In the genomic region with DNA sequence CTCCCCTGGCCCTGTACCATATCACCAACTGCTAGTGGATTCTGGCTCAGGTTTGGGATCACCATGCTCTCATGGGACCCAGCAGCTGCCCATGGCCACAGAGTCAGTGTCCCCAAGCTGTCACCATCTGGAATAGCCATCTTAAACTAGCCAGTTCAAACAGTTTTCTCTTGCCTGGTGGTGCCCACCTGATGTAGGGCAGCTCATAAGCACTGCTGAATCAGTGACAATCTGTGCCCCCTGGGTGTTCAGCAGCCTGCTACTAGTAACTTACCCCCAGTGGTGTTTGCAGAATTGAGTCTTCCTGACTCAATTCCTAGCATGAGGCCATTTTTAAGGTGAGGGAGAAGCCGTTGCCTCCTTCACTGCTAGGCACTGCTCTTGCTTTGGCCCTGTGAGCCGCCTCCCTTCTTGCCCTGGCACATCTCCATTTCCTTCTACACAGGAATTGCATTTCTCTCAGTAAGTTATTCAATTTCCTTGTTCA, we compare ENCODE assay signal across 8 cellular contexts. TPM values are rescaled to one million over a fixed set of nuclear protein-coding genes. Genes with fewer than 3 reads are reported as not detected.
DNase-seq lines count a peak whose midpoint lies in the region; TF ChIP-seq lines count a peak whose summit lies in the region.

No MANE protein-coding gene starts in this region.

- H3K4me3 ChIP-seq in HEK293 (ENCODE audit: low read depth, low read length) (no peak overlapping the region), mesodermal cell (ENCODE audit: extremely low read depth, insufficient read depth, low read length, poor library complexity, severe bottlenecking) (no peak overlapping the region)

- peaks cover 8% of the 10 kb centered on the region for H3K4me1 Mint-ChIP-seq in Calu3 (ENCODE audit: low read depth, unreplicated experiment)

- H3K4me1 ChIP-seq in HEK293 (ENCODE audit: control insufficient read depth, insufficient read depth, low read length) (no peaks in the 10 kb centered on the region), mesodermal cell (ENCODE audit: control insufficient read depth, insufficient read depth, low read length, poor library complexity, severe bottlenecking) (peaks cover 5% of the 10 kb centered on the region)

- no peak overlapping the region for H3K4me3 Mint-ChIP-seq in Calu3 (ENCODE audit: low read depth, unreplicated experiment)

- DNase-seq in Calu3 (peak; percentile 18), SHP77 (lab: John Stamatoyannopoulos, UW) (no peak), pons (ENCODE audit: low spot score) (no peak), NCI-H128 (lab: John Stamatoyannopoulos, UW; ENCODE audit: unreplicated experiment) (no peak)
- DNase-seq in activated CD8-positive, alpha-beta memory T cell treated with anti-CD3 and anti-CD28 coated beads, Interleukin-2, amount 50 U/mL, for 48 hours, result peak; percentile 77
- DNase-seq in effector CD8-positive, alpha-beta T cell (lab: John Stamatoyannopoulos, UW), result no peak

- no peaks in the 10 kb centered on the region for H3K27me3 Mint-ChIP-seq in Calu3 (ENCODE audit: unreplicated experiment)

- H3K36me3 Mint-ChIP-seq in Calu3 (ENCODE audit: insufficient read depth, unreplicated experiment), result peaks cover 57% of the 10 kb centered on the region

- POLR2A ChIA-PET in HEK293 (lab: Yijun Ruan, JAX), result interaction anchor here (1.9 kb wide), 1 partner anchor 8 kb away, joined by 9 read pairs; a partner anchor contains a TSS

- no peak overlapping the region for H3K27ac ChIP-seq in HEK293 (ENCODE audit: extremely low read depth, low read depth, low read length)
- H3K27ac ChIP-seq in mesodermal cell (ENCODE audit: low read depth, low read length, severe bottlenecking), result peak overlapping the region; percentile 45

- H3K36me3 ChIP-seq in HEK293 (ENCODE audit: control insufficient read depth in 2 of 2, insufficient read depth in 1 of 2, low read length in 2 of 2) (peaks cover 13 to 52% of the 10 kb centered on the region in 2 experiments), mesodermal cell (ENCODE audit: control insufficient read depth, insufficient read depth, low read length) (peaks cover 54% of the 10 kb centered on the region)

- no peaks in the 10 kb centered on the region for H3K9me3 Mint-ChIP-seq in Calu3 (ENCODE audit: low read depth, unreplicated experiment)

- WGBS in mesodermal cell (ENCODE audit: insufficient coverage in 2 of 2), 2 experiments, result 94 to 100% methylated on average over 2 of the region's 2 CpGs

- TF ChIP-seq CTCF in Calu3 (IDR thresholded peaks at IDR 0.05; ENCODE audit: unreplicated experiment), result no peak
- TF ChIP-seq CTCF in HEK293 (tag by site-specific recombination; IDR thresholded peaks at IDR 0.05), result no peak

- CTCF ChIA-PET in Calu3 (lab: Charles Lee), result interaction anchor here (1.1 kb wide), 1 partner anchor 8 kb away, joined by 3 read pairs; a partner anchor contains a TSS
- CTCF ChIA-PET in HEK293 (lab: Yijun Ruan, JAX), result interaction anchor here (0.6 to 4.3 kb wide), 3 partner anchors 8 to 84 kb away, joined by 3 to 21 read pairs (median 5); a partner anchor contains a TSS

- no TSS peak for BruUV-seq in Calu3 (replicated peaks; lab: Mats Ljungman, UMichigan)

- peak overlapping the region; percentile 17 for H3K27ac Mint-ChIP-seq in Calu3 (ENCODE audit: unreplicated experiment)

- H3K9me3 ChIP-seq in HEK293 (ENCODE audit: control insufficient read depth, insufficient read depth, low read depth, low read length), result no peaks in the 10 kb centered on the region
- no peaks in the 10 kb centered on the region for H3K9me3 ChIP-seq in mesodermal cell (ENCODE audit: control insufficient read depth, low read length)

- intact Hi-C loops in Calu3 (cut with micrococcal nuclease; ENCODE audit: unreplicated experiment), result loop anchor here (10.0 kb wide), 1 partner anchor 900 kb away; no protein-coding TSS in a partner anchor

TF ChIP-seq in HEK293, 187 proteins besides CTCF, POLR2A, EP300 and RAD21:
- TF ChIP-seq KLF10 (tag by site-specific recombination; IDR thresholded peaks at IDR 0.05), result no peak
- TF ChIP-seq ZNF514 (tag by site-specific recombination; IDR thresholded peaks at IDR 0.05), result no peak
- no peak for TF ChIP-seq ZNF571 (tag by site-specific recombination; IDR thresholded peaks at IDR 0.05)
- TF ChIP-seq ZNF132 (tag by site-specific recombination; IDR thresholded peaks at IDR 0.05; ENCODE audit: borderline replicate concordance), result no peak
- peak; percentile 81 for TF ChIP-seq GLIS1 (tag by site-specific recombination; IDR thresholded peaks at IDR 0.05)
- no peak for TF ChIP-seq ZNF621 (tag by site-specific recombination; IDR thresholded peaks at IDR 0.05)
- TF ChIP-seq, protein P1, sequence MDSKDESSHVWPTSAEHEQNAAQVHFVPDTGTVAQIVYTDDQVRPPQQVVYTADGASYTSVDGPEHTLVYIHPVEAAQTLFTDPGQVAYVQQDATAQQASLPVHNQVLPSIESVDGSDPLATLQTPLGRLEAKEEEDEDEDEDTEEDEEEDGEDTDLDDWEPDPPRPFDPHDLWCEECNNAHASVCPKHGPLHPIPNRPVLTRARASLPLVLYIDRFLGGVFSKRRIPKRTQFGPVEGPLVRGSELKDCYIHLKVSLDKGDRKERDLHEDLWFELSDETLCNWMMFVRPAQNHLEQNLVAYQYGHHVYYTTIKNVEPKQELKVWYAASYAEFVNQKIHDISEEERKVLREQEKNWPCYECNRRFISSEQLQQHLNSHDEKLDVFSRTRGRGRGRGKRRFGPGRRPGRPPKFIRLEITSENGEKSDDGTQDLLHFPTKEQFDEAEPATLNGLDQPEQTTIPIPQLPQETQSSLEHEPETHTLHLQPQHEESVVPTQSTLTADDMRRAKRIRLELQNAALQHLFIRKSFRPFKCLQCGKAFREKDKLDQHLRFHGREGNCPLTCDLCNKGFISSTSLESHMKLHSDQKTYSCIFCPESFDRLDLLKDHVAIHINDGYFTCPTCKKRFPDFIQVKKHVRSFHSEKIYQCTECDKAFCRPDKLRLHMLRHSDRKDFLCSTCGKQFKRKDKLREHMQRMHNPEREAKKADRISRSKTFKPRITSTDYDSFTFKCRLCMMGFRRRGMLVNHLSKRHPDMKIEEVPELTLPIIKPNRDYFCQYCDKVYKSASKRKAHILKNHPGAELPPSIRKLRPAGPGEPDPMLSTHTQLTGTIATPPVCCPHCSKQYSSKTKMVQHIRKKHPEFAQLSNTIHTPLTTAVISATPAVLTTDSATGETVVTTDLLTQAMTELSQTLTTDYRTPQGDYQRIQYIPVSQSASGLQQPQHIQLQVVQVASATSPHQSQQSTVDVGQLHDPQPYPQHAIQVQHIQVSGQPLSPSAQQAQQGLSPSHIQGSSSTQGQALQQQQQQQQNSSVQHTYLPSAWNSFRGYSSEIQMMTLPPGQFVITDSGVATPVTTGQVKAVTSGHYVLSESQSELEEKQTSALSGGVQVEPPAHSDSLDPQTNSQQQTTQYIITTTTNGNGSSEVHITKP (tag by site-specific recombination; IDR thresholded peaks at IDR 0.05), result 0 out of 2 replicates have a peak, but pooled peaks have one; percentile 12
- TF ChIP-seq OSR2 (tag by site-specific recombination; IDR thresholded peaks at IDR 0.05), result no peak
- no peak for TF ChIP-seq ZNF658 (tag by site-specific recombination; IDR thresholded peaks at IDR 0.05)
TF ChIP-seq in HEK293: peak in this region for 2.

RNA-seq across cellular contexts. Expression of a gene that starts 7.9 kb away (rescaled TPM):
- 751 and 904 TPM in 2 replicates for total RNA-seq in Calu3 (2022)
- 2,801 TPM for polyA plus RNA-seq in mesodermal cell (2013, experiment 1 of 2)
- polyA plus RNA-seq in mesodermal cell (2013, experiment 2 of 2), result 2,429 TPM

RNA-seq across cellular contexts. Expression of a gene that starts 31.3 kb away (rescaled TPM):
- 23.6 and 24.9 TPM in 2 replicates for total RNA-seq in Calu3 (2022)
- polyA plus RNA-seq in mesodermal cell (2013, experiment 1 of 2), result 16.2 TPM
- 18.1 TPM for polyA plus RNA-seq in mesodermal cell (2013, experiment 2 of 2)

RNA-seq across cellular contexts. Expression of a gene that starts 53.0 kb away (rescaled TPM):
- 0.57 TPM in 1 of 2 replicates, not detected in the other for total RNA-seq in Calu3 (2022)
- not detected for polyA plus RNA-seq in mesodermal cell (2013, experiment 1 of 2)
- polyA plus RNA-seq in mesodermal cell (2013, experiment 2 of 2), result not detected

Comparison
In these comparisons a context has a peak if more than half of its experiments do, and no peak if none do; other contexts are left out.
1. DNase-seq: peak in Calu3 (single experiment) and activated CD8-positive, alpha-beta memory T cell treated with anti-CD3 and anti-CD28 coated beads, Interleukin-2, amount 50 U/mL, for 48 hours (single experiment); none in SHP77 (0 of 2), pons (single experiment), NCI-H128 (single experiment) and effector CD8-positive, alpha-beta T cell (single experiment).